In the genomic region with DNA sequence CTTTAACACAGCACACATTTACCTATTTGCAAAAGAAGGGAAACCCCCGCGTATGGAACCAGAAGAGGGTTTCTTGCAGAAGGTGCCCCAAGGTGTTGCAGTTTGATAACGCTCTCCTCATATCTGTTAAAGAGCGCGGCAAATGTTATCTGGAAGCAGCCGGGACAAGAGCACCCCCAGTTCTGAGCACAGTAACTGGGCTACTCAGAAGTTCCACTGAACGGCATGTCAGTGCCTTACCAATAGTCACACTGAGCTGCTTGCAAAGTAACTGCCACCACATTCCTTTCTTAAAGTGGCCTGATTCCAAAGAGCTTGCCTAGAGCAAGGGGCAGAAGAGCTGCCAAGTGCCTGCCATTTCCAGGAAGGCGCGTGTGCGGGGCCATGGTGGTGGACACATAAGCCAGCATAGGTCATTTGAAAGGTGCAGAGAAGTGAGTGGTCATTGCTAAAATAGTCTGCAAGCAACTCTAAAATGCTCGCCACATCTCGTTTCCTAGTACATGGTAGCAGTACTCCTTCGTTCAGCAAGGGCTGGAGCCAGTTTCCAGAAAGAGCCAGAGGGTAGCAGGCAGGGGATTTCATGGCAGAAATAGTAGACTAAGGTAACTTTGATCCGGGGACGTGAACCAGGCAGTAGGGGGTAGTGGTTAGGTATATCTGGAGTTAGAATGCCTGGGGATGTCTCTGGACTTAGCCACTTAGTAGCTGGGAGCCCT, we compare ENCODE assay signal across 24 cellular contexts. TPM values are rescaled to one million over a fixed set of nuclear protein-coding genes. Genes with fewer than 3 reads are reported as not detected.
DNase-seq lines count a peak whose midpoint lies in the region; ATAC-seq, FAIRE-seq and TF ChIP-seq lines count a peak whose summit lies in the region.
"Had no signal": no experiment of that assay in that cellular context is flagged by ENCODE, and none has a peak within 500 bp of the region (broad histone marks: within the 10 kb centered on the region; RNA-seq: fewer than 3 reads in every experiment).

No MANE protein-coding gene starts in this region.

- H3K27ac Mint-ChIP-seq in natural killer cell = no peak overlapping the region
- H3K27ac Mint-ChIP-seq: activated CD4-positive, alpha-beta memory T cell treated with anti-CD3 and anti-CD28 coated beads, Interleukin-2, amount 10 ng/mL, durations not matched to agents 7 days and 5 days; naive thymus-derived CD8-positive, alpha-beta T cell had no signal

- no peaks in the 10 kb centered on the region for H3K79me2 ChIP-seq in osteoblast (ENCODE audit: insufficient read depth, low read length)

- no peak for TF ChIP-seq EP300 in A549 (IDR thresholded peaks at IDR 0.05)

- H3K27ac ChIP-seq in A549 (0 out of 6 replicates have a peak overlapping the region, but pooled peaks of 1 of the 2 experiments have one; percentile 6), Panc1 (ENCODE audit: low read length) (no peak overlapping the region), cardiac muscle cell (peak overlapping the region; percentile 89), osteoblast (ENCODE audit: low read depth, low read length) (no peak overlapping the region)
- H3K27ac ChIP-seq: C4-2B, epithelial cell of prostate, HL-60, prostate gland, testis had no signal

- H3K36me3 ChIP-seq in Panc1 (ENCODE audit: control insufficient read depth, insufficient read depth, low read length) (no peaks in the 10 kb centered on the region), cardiac muscle cell (no peaks in the 10 kb centered on the region), osteoblast (ENCODE audit: insufficient read depth, low read length) (no peaks in the 10 kb centered on the region)
- H3K36me3 ChIP-seq: prostate gland had no signal

- no peaks in the 10 kb centered on the region for H3K9me3 Mint-ChIP-seq in natural killer cell
- H3K9me3 Mint-ChIP-seq: activated CD4-positive, alpha-beta memory T cell treated with anti-CD3 and anti-CD28 coated beads, Interleukin-2, amount 10 ng/mL, durations not matched to agents 7 days and 5 days; naive thymus-derived CD8-positive, alpha-beta T cell had no signal

- DNase-seq in A549 (ENCODE audit: low read depth in 1 of 2, low spot score in 1 of 2) = no peak
- no peak for DNase-seq in Panc1 (ENCODE audit: low read depth, low spot score)
- peak in 1 of 2 donors; percentile 50 for DNase-seq in cardiac muscle cell (ENCODE audit: low read depth in 1 of 2, low spot score in 1 of 2)
- DNase-seq in myocyte (ENCODE audit: low read depth) = peak; percentile 8
- no peak for DNase-seq in natural killer cell
- DNase-seq in osteoblast (ENCODE audit: insufficient read length, low spot score, missing footprints) = no peak
- no peak for DNase-seq in H4 (ENCODE audit: low spot score)
- DNase-seq in COLO829 (ENCODE audit: low spot score) = no peak
- DNase-seq: activated CD4-positive, alpha-beta memory T cell treated with anti-CD3 and anti-CD28 coated beads, Interleukin-2, amount 10 ng/mL, durations not matched to agents 7 days and 5 days; activated naive CD4-positive, alpha-beta T cell treated with anti-CD3 and anti-CD28 coated beads, Interleukin-2, amount 50 U/mL, for 16 hours; activated T-cell treated with anti-CD3 and anti-CD28 coated beads, Interleukin-2, amount 50 U/mL, for 1 hour; DMS79; KBM-7; naive thymus-derived CD8-positive, alpha-beta T cell; NCI-H1048; NCI-H2081 treated with DMSO at 0.1 percent for 48 hours; NCI-H510A treated with DMSO at 0.1 percent for 48 hours; stimulated activated CD4-positive, alpha-beta T cell treated with anti-CD3 and anti-CD28 coated beads, Interleukin-12 subunit alpha, Interleukin-12 subunit beta, amount 100 ng/mL, for 4 hours; testis had no signal

- H2AFZ ChIP-seq in osteoblast (ENCODE audit: low read length) = no peak overlapping the region

- peaks cover 13% of the 10 kb centered on the region; the same call in 1 of the 3 replicates for H3K4me1 ChIP-seq in A549
- peaks cover 3% of the 10 kb centered on the region; the same call in 1 of the 2 replicates for H3K4me1 ChIP-seq in Panc1 (ENCODE audit: control insufficient read depth, insufficient read depth, low read length)
- peaks cover 25% of the 10 kb centered on the region for H3K4me1 ChIP-seq in cardiac muscle cell (ENCODE audit: low read depth)
- H3K4me1 ChIP-seq in osteoblast (ENCODE audit: insufficient read depth, low read length) = no peaks in the 10 kb centered on the region
- H3K4me1 ChIP-seq: prostate gland, testis had no signal

- TF ChIP-seq RAD21 in A549 (conservative IDR thresholded peaks at IDR 0.05 in 1 of 2, IDR thresholded peaks at IDR 0.05 in 1 of 2) = no peak

- no peak for FAIRE-seq in A549 (lab: Jason Lieb, UNC)

- peaks cover 29 to 75% of the 10 kb centered on the region in 2 donors for H3K27me3 Mint-ChIP-seq in natural killer cell (ENCODE audit: low read depth in 2 of 2)

- no peaks in the 10 kb centered on the region for H4K20me1 ChIP-seq in osteoblast (ENCODE audit: insufficient read depth, low read length)

- intact Hi-C loops in Panc1 (cut with micrococcal nuclease; ENCODE audit: unreplicated experiment) (no loop called here), natural killer cell (cut with micrococcal nuclease) (no loop called here)

- no peak overlapping the region for H3K4me3 Mint-ChIP-seq in natural killer cell
- H3K4me3 Mint-ChIP-seq: activated CD4-positive, alpha-beta memory T cell treated with anti-CD3 and anti-CD28 coated beads, Interleukin-2, amount 10 ng/mL, durations not matched to agents 7 days and 5 days; naive thymus-derived CD8-positive, alpha-beta T cell had no signal

- POLR2A ChIA-PET in A549 (lab: Yijun Ruan, JAX) (interaction anchor here (0.6 kb wide), 1 partner anchor 409 kb away, joined by 4 read pairs; no protein-coding TSS in a partner anchor), Panc1 (lab: Charles Lee) (interaction anchor here (0.7 kb wide), 1 partner anchor 259 kb away, joined by 3 read pairs; no protein-coding TSS in a partner anchor)

- no peak for TF ChIP-seq POLR2A in A549 (IDR thresholded peaks at IDR 0.05; ENCODE audit: low read length)

- ATAC-seq in A549 (no peak), Panc1 (0 out of 2 replicates have a peak, but pooled peaks have one; percentile 42), natural killer cell (no peak)
- ATAC-seq: naive thymus-derived CD8-positive, alpha-beta T cell had no signal

- H3K4me1 Mint-ChIP-seq in natural killer cell = no peaks in the 10 kb centered on the region
- H3K4me1 Mint-ChIP-seq: activated CD4-positive, alpha-beta memory T cell treated with anti-CD3 and anti-CD28 coated beads, Interleukin-2, amount 10 ng/mL, durations not matched to agents 7 days and 5 days had no signal

- H3K4me2 ChIP-seq in A549 = peak overlapping the region; percentile 18; the same call in 2 of the 3 replicates
- H3K4me2 ChIP-seq in osteoblast (ENCODE audit: insufficient read depth, low read length) = no peak overlapping the region

- H3K36me3 Mint-ChIP-seq in natural killer cell = no peaks in the 10 kb centered on the region

- TF ChIP-seq CTCF in A549 (IDR thresholded peaks at IDR 0.05) (no peak), Panc1 (IDR thresholded peaks at IDR 0.05) (no peak), cardiac muscle cell (IDR thresholded peaks at IDR 0.05; ENCODE audit: low read depth, low read length) (no peak), natural killer cell (IDR thresholded peaks at IDR 0.05) (no peak), osteoblast (IDR thresholded peaks at IDR 0.05; ENCODE audit: extremely low read depth, low read depth, low read length) (no peak)

- no peaks in the 10 kb centered on the region for H3K9me3 ChIP-seq in A549
- H3K9me3 ChIP-seq in Panc1 (ENCODE audit: control insufficient read depth, insufficient read depth, low read depth, low read length) = no peaks in the 10 kb centered on the region
- H3K9me3 ChIP-seq in cardiac muscle cell (ENCODE audit: low read depth) = no peaks in the 10 kb centered on the region
- H3K9me3 ChIP-seq in osteoblast (ENCODE audit: low read depth, low read length) = no peaks in the 10 kb centered on the region
- H3K9me3 ChIP-seq: prostate gland, testis had no signal

- CTCF ChIA-PET in A549 (lab: Yijun Ruan, JAX) = interaction anchor here (0.7 to 9.8 kb wide), 17 partner anchors 9 to 71 kb away, joined by 3 to 61 read pairs (median 7); partner anchors contain the start of gene SPTB
- CTCF ChIA-PET in Panc1 (lab: Charles Lee) = interaction anchor here (0.5 kb wide), 1 partner anchor 69 kb away, joined by 6 read pairs; no protein-coding TSS in a partner anchor

- H3K27me3 ChIP-seq in Panc1 (ENCODE audit: control insufficient read depth, insufficient read depth, low read length) (peaks cover 24% of the 10 kb centered on the region), cardiac muscle cell (no peaks in the 10 kb centered on the region), osteoblast (ENCODE audit: insufficient read depth, low read length) (peaks cover 58% of the 10 kb centered on the region)
- H3K27me3 ChIP-seq: testis had no signal

- in situ Hi-C loops in Panc1 (cut with HindIII; ENCODE audit: low pct_unique_long_range_greater_than_20kb, low sequenced_read_pairs) = no loop called here

- H3K4me3 ChIP-seq in A549 = no peak overlapping the region
- H3K4me3 ChIP-seq in Panc1 (ENCODE audit: low read depth in 2 of 2, low read length in 2 of 2) = no peak overlapping the region
- H3K4me3 ChIP-seq in cardiac muscle cell = no peak overlapping the region
- no peak overlapping the region for H3K4me3 ChIP-seq in osteoblast (ENCODE audit: insufficient read depth, low read length)
- H3K4me3 ChIP-seq: lung, prostate gland, testis had no signal

- 75% methylated on average over 15 of the region's 15 CpGs for WGBS in A549 (ENCODE audit: missing lambda C conversion rate)

- BruUV-seq in Panc1 (replicated peaks; lab: Mats Ljungman, UMichigan) = no TSS peak

TF ChIP-seq in A549, 52 proteins besides CTCF, POLR2A, EP300 and RAD21 (continues in another document):
- no peak for TF ChIP-seq SMC3 (IDR thresholded peaks at IDR 0.05)
- TF ChIP-seq HOXB13 (CRISPR knock-in tag; IDR thresholded peaks at IDR 0.05; ENCODE audit: low read depth) = no peak
- TF ChIP-seq MAZ (IDR thresholded peaks at IDR 0.05; ENCODE audit: borderline replicate concordance, low read depth, low read length) = no peak
- TF ChIP-seq RCOR1 (IDR thresholded peaks at IDR 0.05; ENCODE audit: low read depth, low read length) = no peak

RNA-seq across cellular contexts. Expression of gene SPTB, which starts 37.8 kb away (rescaled TPM):
- polyA plus RNA-seq in A549 (2011; rRNA removed) = 0.24 and 0.27 TPM in 2 replicates
- 0.26 and 0.33 TPM in 2 replicates for polyA plus RNA-seq in A549 (2012; cell fraction: cytosol; rRNA removed)
- polyA plus RNA-seq in A549 (2012; cell fraction: nucleus; rRNA removed) = 0.70 and 0.91 TPM in 2 replicates
- 1.4 to 2.1 TPM (median 1.9 TPM) in 3 replicates for polyA plus RNA-seq in A549 (2017; fragmentation: RNase III; extraction: RNeasy Plus Mini Kit Qiagen cat#74134 plus additional on column Dnase treatment)
- 0.17 and 1.2 TPM in 2 replicates for polyA minus RNA-seq in A549 (2011; rRNA and poly(A)+ RNA removed)
- 0.13 TPM for total RNA-seq in Panc1 (2021; ENCODE audit: unreplicated experiment)
- not detected for polyA plus RNA-seq in Panc1 (2012; ENCODE audit: insufficient read length)
- 9.2 and 13.6 TPM in 2 replicates for total RNA-seq in cardiac muscle cell
- 6.4 and 9.9 TPM in 2 replicates for polyA plus RNA-seq in cardiac muscle cell
- total RNA-seq in myocyte = 4.3 and 4.6 TPM in 2 replicates
- polyA plus RNA-seq in myocyte (2012) = 1.3 TPM
- under 1 TPM; 0.07 to 0.59 (median 0.13) TPM for total RNA-seq in natural killer cell
- under 0.01 TPM in 1 of 2 replicates, not detected in the other for total RNA-seq in osteoblast
- 0.02 and 0.04 TPM in 2 replicates for total RNA-seq in H4 (2014; rRNA removed; shearing (Covaris generic))
- polyA plus RNA-seq: naive thymus-derived CD8-positive, alpha-beta T cell had no signal
